Comparison of ENCODE assay signal across 21 cellular contexts in the genomic region with DNA sequence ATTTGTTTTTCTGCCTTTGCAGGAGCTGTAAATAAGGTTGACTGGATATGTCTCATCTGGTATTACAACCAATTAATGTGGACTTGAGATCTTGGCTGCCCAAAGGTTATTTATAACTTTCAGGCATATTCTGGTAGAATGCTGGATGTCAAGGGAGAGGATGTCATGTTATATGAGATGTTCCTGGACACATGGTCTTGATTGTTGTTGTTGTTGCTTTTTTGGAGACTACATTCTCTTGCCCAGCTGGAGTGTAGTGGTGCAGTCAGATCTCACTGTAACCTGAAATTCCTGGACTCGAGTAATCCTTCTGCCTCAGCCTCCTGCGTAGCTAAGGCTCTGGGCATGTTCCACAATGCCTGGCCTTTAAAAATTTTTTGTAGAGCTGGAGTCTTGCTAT.
DNase-seq lines count a peak whose midpoint lies in the region; ATAC-seq and TF ChIP-seq lines count a peak whose summit lies in the region.
"Had no signal": no experiment of that assay in that cellular context is flagged by ENCODE, and none has a peak within 500 bp of the region (broad histone marks: within the 10 kb centered on the region; RNA-seq: fewer than 3 reads in every experiment).

No MANE protein-coding gene starts in this region.

- no peak overlapping the region for H3K9ac ChIP-seq in mammary epithelial cell (ENCODE audit: insufficient read depth, low read length)
- H3K9ac ChIP-seq: BLaER1 had no signal

- no peak for TF ChIP-seq CTCF in heart left ventricle (IDR thresholded peaks at IDR 0.05)
- TF ChIP-seq CTCF in progenitor cell of endocrine pancreas (IDR thresholded peaks at IDR 0.05; ENCODE audit: unreplicated experiment): no peak
- TF ChIP-seq CTCF in CD8-positive, alpha-beta T cell (IDR thresholded peaks at IDR 0.05): no peak
- no peak for TF ChIP-seq CTCF in mammary epithelial cell (conservative IDR thresholded peaks at IDR 0.05 in 1 of 2, IDR thresholded peaks at IDR 0.05 in 1 of 2; ENCODE audit: extremely low read depth in 1 of 2, insufficient read depth in 1 of 2, low read depth in 1 of 2, low read length in 2 of 2)

- ATAC-seq in heart left ventricle (peak in 3 of 4 donors; percentile 18 to 80 (median 47)), left cardiac atrium (no peak), HG02610 (IDR thresholded peaks at IDR 0.05; ENCODE audit: unreplicated experiment) (no peak)
- ATAC-seq in CD8-positive, alpha-beta T cell: no peak
- ATAC-seq: GM12878, HCT116 had no signal

- peaks cover 0 to 14% (median 0%) of the 10 kb centered on the region in 12 donors for H3K9me3 ChIP-seq in heart left ventricle
- peaks cover 4% of the 10 kb centered on the region for H3K9me3 ChIP-seq in CD8-positive, alpha-beta T cell (ENCODE audit: low read length)
- H3K9me3 ChIP-seq in mammary epithelial cell (replicated peaks; ENCODE audit: insufficient read depth, low read length): no peaks in the 10 kb centered on the region

- H3K36me3 ChIP-seq in heart left ventricle (peaks cover 0 to 39% (median 14%) of the 10 kb centered on the region in 9 donors), mammary epithelial cell (ENCODE audit: insufficient read depth, low read length) (peaks cover 3% of the 10 kb centered on the region)
- H3K36me3 ChIP-seq in CD8-positive, alpha-beta T cell (ENCODE audit: insufficient read depth, low read length): peaks cover 11% of the 10 kb centered on the region

- intact Hi-C loops in heart left ventricle (cut with DNase I) (no loop called here), left cardiac atrium (cut with DNase I) (no loop called here), mammary epithelial cell (cut with micrococcal nuclease) (no loop called here)
- intact Hi-C loops in CD8-positive, alpha-beta T cell (cut with DNase I, micrococcal nuclease): no loop called here

- POLR2A ChIA-PET in CD8-positive, alpha-beta T cell (lab: Charles Lee): no interaction called here

- H3K9me3 Mint-ChIP-seq in progenitor cell of endocrine pancreas (ENCODE audit: low read depth): peaks cover 7% of the 10 kb centered on the region
- H3K9me3 Mint-ChIP-seq in CD8-positive, alpha-beta T cell: peaks cover 8% of the 10 kb centered on the region
- H3K9me3 Mint-ChIP-seq: HFFc6 had no signal

- H4K20me1 ChIP-seq in mammary epithelial cell (ENCODE audit: insufficient read depth, low read length): no peaks in the 10 kb centered on the region
- H4K20me1 ChIP-seq: BLaER1 had no signal

- H3K36me3 Mint-ChIP-seq in progenitor cell of endocrine pancreas (ENCODE audit: insufficient read depth): peaks cover 18% of the 10 kb centered on the region
- H3K36me3 Mint-ChIP-seq in CD8-positive, alpha-beta T cell: peaks cover 58% of the 10 kb centered on the region

- H3K27ac Mint-ChIP-seq in progenitor cell of endocrine pancreas: peak overlapping the region; percentile 7
- no peak overlapping the region for H3K27ac Mint-ChIP-seq in CD8-positive, alpha-beta T cell
- H3K27ac Mint-ChIP-seq: CD14-positive monocyte, HFFc6 had no signal

- H3K4me2 ChIP-seq in mammary epithelial cell (ENCODE audit: insufficient read depth, low read depth, low read length): no peak overlapping the region
- H3K4me2 ChIP-seq: BLaER1 had no signal

- H3K4me3 ChIP-seq in heart left ventricle: no peak overlapping the region
- H3K4me3 ChIP-seq in CD8-positive, alpha-beta T cell (ENCODE audit: low read depth, low read length): no peak overlapping the region
- no peak overlapping the region for H3K4me3 ChIP-seq in mammary epithelial cell (replicated peaks in 1 of 3; ENCODE audit: insufficient read depth in 1 of 3, low read depth in 2 of 3, low read length in 3 of 3)
- H3K4me3 ChIP-seq: BLaER1, GM12878 had no signal

- H3K79me2 ChIP-seq in mammary epithelial cell (ENCODE audit: insufficient read depth, low read length): no peaks in the 10 kb centered on the region

- BruUV-seq in mammary epithelial cell (replicated peaks; lab: Mats Ljungman, UMichigan): no TSS peak

- peak overlapping the region in 1 of 12 donors; percentile 6 for H3K27ac ChIP-seq in heart left ventricle
- H3K27ac ChIP-seq in CD8-positive, alpha-beta T cell (ENCODE audit: low read depth, low read length): no peak overlapping the region
- H3K27ac ChIP-seq in mammary epithelial cell (ENCODE audit: insufficient read depth, low read depth, low read length): no peak overlapping the region
- H3K27ac ChIP-seq: BLaER1 had no signal

- no peak for TF ChIP-seq POLR2A in heart left ventricle (IDR thresholded peaks at IDR 0.05)

- H3K27me3 Mint-ChIP-seq in progenitor cell of endocrine pancreas: no peaks in the 10 kb centered on the region
- H3K27me3 Mint-ChIP-seq in CD8-positive, alpha-beta T cell (ENCODE audit: low read depth): no peaks in the 10 kb centered on the region
- H3K27me3 Mint-ChIP-seq: CD4-positive, alpha-beta memory T cell had no signal

- CTCF ChIA-PET in CD8-positive, alpha-beta T cell (lab: Charles Lee): no interaction called here
- CTCF ChIA-PET in mammary epithelial cell (lab: Charles Lee; ENCODE audit: low non-redundant PET): no interaction called here

- peak in 1 of 5 donors; percentile 11 for DNase-seq in heart left ventricle
- DNase-seq in left cardiac atrium: no peak
- DNase-seq in fibroblast of gingiva (ENCODE audit: low read depth): peak; percentile 8
- no peak for DNase-seq in progenitor cell of endocrine pancreas (ENCODE audit: low spot score, unreplicated experiment)
- DNase-seq in CD8-positive, alpha-beta T cell: no peak
- no peak for DNase-seq in mammary epithelial cell
- DNase-seq: 8988T; CD4-positive, alpha-beta memory T cell; COR-L47; DMS 273 treated with DMSO at 0.1 percent for 48 hours; DMS53; DND-41; EL; GOT3; H7; HFFc6 had no signal

- WGBS in heart left ventricle, 4 donors: 86 to 93% (median 90%) methylated on average over 2 of the region's 2 CpGs
- WGBS in mammary epithelial cell (ENCODE audit: low coverage, missing lambda C conversion rate): 100% methylated on average over 2 of the region's 2 CpGs

- no peaks in the 10 kb centered on the region for H3K4me1 Mint-ChIP-seq in progenitor cell of endocrine pancreas (ENCODE audit: low read depth)
- H3K4me1 Mint-ChIP-seq in CD8-positive, alpha-beta T cell (ENCODE audit: low read depth): no peaks in the 10 kb centered on the region
- H3K4me1 Mint-ChIP-seq: CD14-positive monocyte had no signal

- H3K27me3 ChIP-seq in heart left ventricle (no peaks in the 10 kb centered on the region), mammary epithelial cell (ENCODE audit: insufficient read depth, low read length) (no peaks in the 10 kb centered on the region)
- H3K27me3 ChIP-seq in CD8-positive, alpha-beta T cell (ENCODE audit: insufficient read depth, low read length): no peaks in the 10 kb centered on the region
- H3K27me3 ChIP-seq: BLaER1 had no signal

- no peak overlapping the region for H2AFZ ChIP-seq in mammary epithelial cell (ENCODE audit: low read depth, low read length)

- in situ Hi-C loops in mammary epithelial cell (cut with MboI; ENCODE audit: low sequenced_read_pairs in 2 of 2): no loop called here

- no peak overlapping the region for H3K4me3 Mint-ChIP-seq in progenitor cell of endocrine pancreas (ENCODE audit: low read depth)
- H3K4me3 Mint-ChIP-seq in CD8-positive, alpha-beta T cell: no peak overlapping the region
- H3K4me3 Mint-ChIP-seq: CD14-positive monocyte; CD4-positive, alpha-beta memory T cell; HFFc6 had no signal

- dilution Hi-C loops in mammary epithelial cell (cut with HindIII; ENCODE audit: low sequenced_read_pairs): no loop called here

- H3K4me1 ChIP-seq in heart left ventricle: peaks cover 0 to 16% (median 6%) of the 10 kb centered on the region in 12 donors
- H3K4me1 ChIP-seq in CD8-positive, alpha-beta T cell (ENCODE audit: insufficient read depth, low read length): no peaks in the 10 kb centered on the region
- H3K4me1 ChIP-seq in mammary epithelial cell (ENCODE audit: insufficient read depth, low read length): no peaks in the 10 kb centered on the region
- H3K4me1 ChIP-seq: BLaER1 had no signal

Comparison
In these comparisons a context has a peak if more than half of its experiments do, and no peak if none do; other contexts are left out.
1. ATAC-seq: peak in heart left ventricle (3 of 4); none in left cardiac atrium (0 of 2), CD8-positive, alpha-beta T cell (single experiment) and HG02610 (single experiment).